ENCODE assay signal across 16 cellular contexts in genomic region chr17:8947201-8947600, GRCh38. TPM values are rescaled to one million over a fixed set of nuclear protein-coding genes. Genes with fewer than 3 reads are reported as not detected.
DNase-seq lines count a peak whose midpoint lies in the region; ATAC-seq and TF ChIP-seq lines count a peak whose summit lies in the region.
"Had no signal": no experiment of that assay in that cellular context is flagged by ENCODE, and none has a peak within 500 bp of the region (broad histone marks: within the 10 kb centered on the region; RNA-seq: fewer than 3 reads in every experiment).

No MANE protein-coding gene starts in this region.

- no peaks in the 10 kb centered on the region for H3K36me3 ChIP-seq in right lobe of liver
- H3K36me3 ChIP-seq: right atrium auricular region, transverse colon had no signal

- H3K4me3 Mint-ChIP-seq in CD4-positive, alpha-beta T cell = peak overlapping the region; percentile 5
- no peak overlapping the region for H3K4me3 Mint-ChIP-seq in activated T-helper 1 cell treated with anti-CD3 and anti-CD28 coated beads, Interleukin-12 subunit alpha, Interleukin-12 subunit beta, Interleukin-2, Interleukin-4 antibody, amounts not matched to agents 30 ng/mL and 10 ng/mL and 1 ng/mL, durations not matched to agents 14 hours and 24 hours and 36 hours
- no peak overlapping the region for H3K4me3 Mint-ChIP-seq in osteocyte (ENCODE audit: unreplicated experiment)

- H3K27me3 ChIP-seq in CD4-positive, alpha-beta T cell (ENCODE audit: control insufficient read depth, insufficient read depth, low read length) = no peaks in the 10 kb centered on the region
- H3K27me3 ChIP-seq in right lobe of liver = no peaks in the 10 kb centered on the region
- H3K27me3 ChIP-seq: right atrium auricular region, transverse colon had no signal

- H3K4me3 ChIP-seq in right lobe of liver = no peak overlapping the region
- H3K4me3 ChIP-seq: heart left ventricle, right atrium auricular region, transverse colon had no signal

- DNase-seq in CD4-positive, alpha-beta T cell = no peak
- peak; percentile 31 for DNase-seq in EL
- no peak for DNase-seq in activated T-helper 1 cell treated with anti-CD3 and anti-CD28 coated beads, Interleukin-12 subunit alpha, Interleukin-12 subunit beta, Interleukin-2, Interleukin-4 antibody, amounts not matched to agents 30 ng/mL and 10 ng/mL and 1 ng/mL, durations not matched to agents 14 hours and 24 hours and 36 hours (ENCODE audit: low spot score)
- peak; percentile 6 for DNase-seq in iris pigment epithelial cell (ENCODE audit: low read depth)
- DNase-seq in right lobe of liver = no peak
- DNase-seq in 8988T = no peak
- no peak for DNase-seq in osteocyte (ENCODE audit: extremely low spot score, unreplicated experiment)
- DNase-seq: activated gamma-delta T cell, heart left ventricle, NCI-H1105 treated with DMSO at 0.1 percent for 48 hours, NCI-H2107, NCI-H524 treated with DMSO at 0.1 percent for 48 hours, SW 1271, transverse colon had no signal

- peaks cover 76% of the 10 kb centered on the region for H3K36me3 Mint-ChIP-seq in CD4-positive, alpha-beta T cell (ENCODE audit: low read depth)
- H3K36me3 Mint-ChIP-seq in activated T-helper 1 cell treated with anti-CD3 and anti-CD28 coated beads, Interleukin-12 subunit alpha, Interleukin-12 subunit beta, Interleukin-2, Interleukin-4 antibody, amounts not matched to agents 30 ng/mL and 10 ng/mL and 1 ng/mL, durations not matched to agents 14 hours and 24 hours and 36 hours (ENCODE audit: low read depth) = peaks cover 54% of the 10 kb centered on the region
- no peaks in the 10 kb centered on the region for H3K36me3 Mint-ChIP-seq in osteocyte (ENCODE audit: unreplicated experiment)

- H3K27ac ChIP-seq in CD4-positive, alpha-beta T cell (ENCODE audit: low read depth, low read length) = peak overlapping the region; percentile 27
- no peak overlapping the region for H3K27ac ChIP-seq in right lobe of liver
- H3K27ac ChIP-seq: right atrium auricular region, transverse colon had no signal

- H3K27me3 Mint-ChIP-seq in CD4-positive, alpha-beta T cell = no peaks in the 10 kb centered on the region
- no peaks in the 10 kb centered on the region for H3K27me3 Mint-ChIP-seq in activated T-helper 1 cell treated with anti-CD3 and anti-CD28 coated beads, Interleukin-12 subunit alpha, Interleukin-12 subunit beta, Interleukin-2, Interleukin-4 antibody, amounts not matched to agents 30 ng/mL and 10 ng/mL and 1 ng/mL, durations not matched to agents 14 hours and 24 hours and 36 hours (ENCODE audit: insufficient read depth)
- peaks cover 11% of the 10 kb centered on the region for H3K27me3 Mint-ChIP-seq in osteocyte (ENCODE audit: unreplicated experiment)

- CTCF ChIA-PET in CD4-positive, alpha-beta T cell (lab: Charles Lee) = interaction anchor here (1.2 kb wide), 1 partner anchor 15 kb away, joined by 3 read pairs; no protein-coding TSS in a partner anchor

- H3K27ac Mint-ChIP-seq in CD4-positive, alpha-beta T cell = peak overlapping the region; percentile 59
- H3K27ac Mint-ChIP-seq in activated T-helper 1 cell treated with anti-CD3 and anti-CD28 coated beads, Interleukin-12 subunit alpha, Interleukin-12 subunit beta, Interleukin-2, Interleukin-4 antibody, amounts not matched to agents 30 ng/mL and 10 ng/mL and 1 ng/mL, durations not matched to agents 14 hours and 24 hours and 36 hours = peak overlapping the region; percentile 10
- H3K27ac Mint-ChIP-seq in osteocyte (ENCODE audit: unreplicated experiment) = no peak overlapping the region

- WGBS in right lobe of liver (ENCODE audit: insufficient coverage, low coverage, low lambda C conversion rate, missing lambda C conversion rate) = 77% methylated on average over 7 of the region's 7 CpGs

- peaks cover 94% of the 10 kb centered on the region for H3K4me1 Mint-ChIP-seq in CD4-positive, alpha-beta T cell (ENCODE audit: low read depth)
- H3K4me1 Mint-ChIP-seq in activated T-helper 1 cell treated with anti-CD3 and anti-CD28 coated beads, Interleukin-12 subunit alpha, Interleukin-12 subunit beta, Interleukin-2, Interleukin-4 antibody, amounts not matched to agents 30 ng/mL and 10 ng/mL and 1 ng/mL, durations not matched to agents 14 hours and 24 hours and 36 hours (ENCODE audit: low read depth) = peaks cover 69% of the 10 kb centered on the region
- no peaks in the 10 kb centered on the region for H3K4me1 Mint-ChIP-seq in osteocyte (ENCODE audit: unreplicated experiment)

- no peak for ATAC-seq in CD4-positive, alpha-beta T cell (ENCODE audit: poor library complexity)
- ATAC-seq in right lobe of liver = no peak
- ATAC-seq: heart left ventricle had no signal

- intact Hi-C loops in CD4-positive, alpha-beta T cell (cut with DNase I, micrococcal nuclease) = no loop called here
- intact Hi-C loops in activated T-helper 1 cell treated with anti-CD3 and anti-CD28 coated beads, Interleukin-12 subunit alpha, Interleukin-12 subunit beta, Interleukin-2, Interleukin-4 antibody, amounts not matched to agents 30 ng/mL and 10 ng/mL and 1 ng/mL, durations not matched to agents 14 hours and 24 hours and 36 hours (cut with micrococcal nuclease) = no loop called here
- intact Hi-C loops in right lobe of liver (cut with DNase I) = no loop called here

- POLR2A ChIA-PET in CD4-positive, alpha-beta T cell (lab: Charles Lee) = interaction anchor here (1.3 kb wide), 1 partner anchor 10 kb away, joined by 5 read pairs; no protein-coding TSS in a partner anchor

- no peak for TF ChIP-seq CTCF in CD4-positive, alpha-beta T cell (IDR thresholded peaks at IDR 0.05)
- TF ChIP-seq CTCF in right lobe of liver (IDR thresholded peaks at IDR 0.05) (no peak), osteocyte (IDR thresholded peaks at IDR 0.05) (no peak)

- H3K9me3 Mint-ChIP-seq in CD4-positive, alpha-beta T cell = peaks cover 7% of the 10 kb centered on the region
- H3K9me3 Mint-ChIP-seq in activated T-helper 1 cell treated with anti-CD3 and anti-CD28 coated beads, Interleukin-12 subunit alpha, Interleukin-12 subunit beta, Interleukin-2, Interleukin-4 antibody, amounts not matched to agents 30 ng/mL and 10 ng/mL and 1 ng/mL, durations not matched to agents 14 hours and 24 hours and 36 hours = peaks cover 24% of the 10 kb centered on the region
- peaks cover 8% of the 10 kb centered on the region for H3K9me3 Mint-ChIP-seq in osteocyte (ENCODE audit: unreplicated experiment)

- H3K9me3 ChIP-seq in CD4-positive, alpha-beta T cell (ENCODE audit: control insufficient read depth, low read length) = no peaks in the 10 kb centered on the region
- H3K9me3 ChIP-seq in right lobe of liver = no peaks in the 10 kb centered on the region
- H3K9me3 ChIP-seq: right atrium auricular region, transverse colon had no signal

- no peaks in the 10 kb centered on the region for H3K4me1 ChIP-seq in right lobe of liver
- H3K4me1 ChIP-seq: right atrium auricular region, transverse colon had no signal

- TF ChIP-seq POLR2A in right lobe of liver (IDR thresholded peaks at IDR 0.05) = no peak

RNA-seq across cellular contexts. Expression of gene PIK3R5, which starts 18.3 kb away (rescaled TPM):
- 100 to 1,000 TPM; 153 to 159 TPM for total RNA-seq in CD4-positive, alpha-beta T cell
- total RNA-seq in activated T-helper 1 cell treated with anti-CD3 and anti-CD28 coated beads, Interleukin-12 subunit alpha, Interleukin-12 subunit beta, Interleukin-2, Interleukin-4 antibody, amounts not matched to agents 30 ng/mL and 10 ng/mL and 1 ng/mL, durations not matched to agents 14 hours and 24 hours and 36 hours = 30.5 and 33.6 TPM in 2 replicates
- total RNA-seq in right lobe of liver = 1 to 10 TPM; 3.7 to 6.5 (median 5.0) TPM
- not detected in 2 replicates for total RNA-seq in osteocyte
- total RNA-seq: LHCN-M2 had no signal

Comparison
In these comparisons a context has a peak if more than half of its experiments do, and no peak if none do; other contexts are left out.
1. DNase-seq: peak in EL (single experiment) and iris pigment epithelial cell (single experiment); none in CD4-positive, alpha-beta T cell (0 of 10), activated T-helper 1 cell treated with anti-CD3 and anti-CD28 coated beads, Interleukin-12 subunit alpha, Interleukin-12 subunit beta, Interleukin-2, Interleukin-4 antibody, amounts not matched to agents 30 ng/mL and 10 ng/mL and 1 ng/mL, durations not matched to agents 14 hours and 24 hours and 36 hours (single experiment), right lobe of liver (0 of 3), 8988T (single experiment) and osteocyte (single experiment).